ENCODE assay signal across 9 cellular contexts in genomic region chr5:154850255-154851062, GRCh38. TPM values are rescaled to one million over a fixed set of nuclear protein-coding genes. Genes with fewer than 3 reads are reported as not detected.
A peak's percentile ranks its signal among the peaks of the same experiment; 100 is the strongest.
DNase-seq lines count a peak whose midpoint lies in the region; ATAC-seq and TF ChIP-seq lines count a peak whose summit lies in the region.
"Had no signal": no experiment of that assay in that cellular context is flagged by ENCODE, and none has a peak within 500 bp of the region (broad histone marks: within the 10 kb centered on the region; RNA-seq: fewer than 3 reads in every experiment).

A gene with protein sequence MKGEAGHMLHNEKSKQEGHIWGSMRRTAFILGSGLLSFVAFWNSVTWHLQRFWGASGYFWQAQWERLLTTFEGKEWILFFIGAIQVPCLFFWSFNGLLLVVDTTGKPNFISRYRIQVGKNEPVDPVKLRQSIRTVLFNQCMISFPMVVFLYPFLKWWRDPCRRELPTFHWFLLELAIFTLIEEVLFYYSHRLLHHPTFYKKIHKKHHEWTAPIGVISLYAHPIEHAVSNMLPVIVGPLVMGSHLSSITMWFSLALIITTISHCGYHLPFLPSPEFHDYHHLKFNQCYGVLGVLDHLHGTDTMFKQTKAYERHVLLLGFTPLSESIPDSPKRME (minus strand): TSS chr5:154850603. CDS start chr5:154838178, 12,425 bp downstream.

- H3K27me3 ChIP-seq in heart right ventricle, result no peaks in the 10 kb centered on the region
- H3K27me3 ChIP-seq in CD8-positive, alpha-beta memory T cell (ENCODE audit: insufficient read depth, low read length, poor library complexity, severe bottlenecking), result no peaks in the 10 kb centered on the region

- TF ChIP-seq CTCF in heart right ventricle (IDR thresholded peaks at IDR 0.05) (no peak), osteocyte (IDR thresholded peaks at IDR 0.05) (no peak)

- POLR2A ChIA-PET in CD8-positive, alpha-beta memory T cell (lab: Charles Lee), result no interaction called here

- peak within 1 kb of the TSS; percentile 90 for H3K4me3 Mint-ChIP-seq in osteocyte (ENCODE audit: unreplicated experiment)
- H3K4me3 Mint-ChIP-seq in CD8-positive, alpha-beta memory T cell, result peak within 1 kb of the TSS in 1 of 7 donors; percentile 61

- H3K36me3 Mint-ChIP-seq in osteocyte (ENCODE audit: unreplicated experiment), result no peaks in the 10 kb centered on the region
- peaks cover 0 to under 1% (median 0%) of the 10 kb centered on the region in 3 donors for H3K36me3 Mint-ChIP-seq in CD8-positive, alpha-beta memory T cell

- H3K27me3 Mint-ChIP-seq in osteocyte (ENCODE audit: unreplicated experiment), result no peaks in the 10 kb centered on the region
- no peaks in the 10 kb centered on the region for H3K27me3 Mint-ChIP-seq in CD8-positive, alpha-beta memory T cell

- peak; percentile 51 for ATAC-seq in GM18907 (IDR thresholded peaks at IDR 0.05; ENCODE audit: unreplicated experiment)
- peak; percentile 93 to 99 (median 98) for ATAC-seq in heart right ventricle
- ATAC-seq in HG03039 (IDR thresholded peaks at IDR 0.05; ENCODE audit: unreplicated experiment), result no peak

- no peaks in the 10 kb centered on the region for H3K9me3 ChIP-seq in heart right ventricle
- H3K9me3 ChIP-seq in CD8-positive, alpha-beta memory T cell (ENCODE audit: low read length), result no peaks in the 10 kb centered on the region

- CTCF ChIA-PET in CD8-positive, alpha-beta memory T cell (lab: Charles Lee), result interaction anchor here (1.6 kb wide), 1 partner anchor 9 kb away, joined by 3 read pairs; no protein-coding TSS in a partner anchor

- DNase-seq in amniotic epithelial cell (ENCODE audit: low read depth) (peak; percentile 85), heart right ventricle (peak; percentile 69 to 87), osteocyte (ENCODE audit: extremely low spot score, unreplicated experiment) (peak; percentile 87), NCI-H446 treated with DMSO at 0.1 percent for 48 hours (lab: John Stamatoyannopoulos, UW) (no peak), 8988T (no peak)
- DNase-seq in CD8-positive, alpha-beta memory T cell, result no peak

- peaks cover 0 to 55% (median 28%) of the 10 kb centered on the region in 9 donors for H3K4me1 ChIP-seq in heart right ventricle
- no peaks in the 10 kb centered on the region for H3K4me1 ChIP-seq in CD8-positive, alpha-beta memory T cell (ENCODE audit: insufficient read depth, low read length)

- peaks cover 30% of the 10 kb centered on the region for H3K4me1 Mint-ChIP-seq in osteocyte (ENCODE audit: unreplicated experiment)
- no peaks in the 10 kb centered on the region for H3K4me1 Mint-ChIP-seq in CD8-positive, alpha-beta memory T cell

- intact Hi-C loops in heart right ventricle (cut with DNase I), result loop anchor here in 1 of 10 donors (10.0 kb wide), 1 partner anchor 376 kb away; the partner anchor contains the start of gene HAND1

- peak within 1 kb of the TSS; percentile 88 for H3K27ac Mint-ChIP-seq in osteocyte (ENCODE audit: unreplicated experiment)
- no peak within 1 kb of the TSS for H3K27ac Mint-ChIP-seq in CD8-positive, alpha-beta memory T cell

- no peaks in the 10 kb centered on the region for H3K9me3 Mint-ChIP-seq in osteocyte (ENCODE audit: unreplicated experiment)
- H3K9me3 Mint-ChIP-seq in CD8-positive, alpha-beta memory T cell, result no peaks in the 10 kb centered on the region

- peak within 1 kb of the TSS; percentile 71 to 95 (median 86) for H3K27ac ChIP-seq in heart right ventricle
- no peak within 1 kb of the TSS for H3K27ac ChIP-seq in CD8-positive, alpha-beta memory T cell (ENCODE audit: low read depth, low read length)
- H3K27ac ChIP-seq: KMS-11 had no signal

- H3K36me3 ChIP-seq in heart right ventricle, result peaks cover 0 to 12% (median 0%) of the 10 kb centered on the region in 9 donors
- H3K36me3 ChIP-seq in CD8-positive, alpha-beta memory T cell (ENCODE audit: insufficient read depth, low read length), result no peaks in the 10 kb centered on the region

- 1 to 2% methylated on average over 11 of the region's 11 CpGs for WGBS in heart right ventricle, 2 donors

- peak within 1 kb of the TSS; percentile 45 to 74 (median 65) for H3K4me3 ChIP-seq in heart right ventricle
- H3K4me3 ChIP-seq in CD8-positive, alpha-beta memory T cell (ENCODE audit: low read length), result no peak within 1 kb of the TSS

RNA-seq across cellular contexts. Expression of the gene that starts here (rescaled TPM):
- total RNA-seq in heart right ventricle (10 to 100 TPM; 13.9 to 31.5 (median 21.5) TPM), osteocyte (23.7 and 25.7 TPM in 2 replicates)
- 10 to 100 TPM in 1 of 2 donors, 1 to 10 TPM in 1; 4.8 to 17.6 TPM for polyA plus RNA-seq in heart right ventricle
- under 1 TPM in 1 of 2 experiments, not detected in 1; 0.18 TPM for total RNA-seq in CD8-positive, alpha-beta memory T cell
- 1.0 TPM for polyA plus RNA-seq in CD8-positive, alpha-beta memory T cell

Comparison
In these comparisons a context has a peak if more than half of its experiments do, and no peak if none do; other contexts are left out.
1. RNA of the gene that starts here (total RNA-seq): 23.7 to 25.7 TPM in osteocyte and 13.9 to 31.5 TPM in heart right ventricle; 0.18 TPM in CD8-positive, alpha-beta memory T cell; every median in the first group is over 10 times any median in the second.
2. DNase-seq: peak in amniotic epithelial cell (single experiment), heart right ventricle (2 of 2) and osteocyte (single experiment); none in NCI-H446 treated with DMSO at 0.1 percent for 48 hours (single experiment), 8988T (single experiment) and CD8-positive, alpha-beta memory T cell (0 of 5).